In the genomic region with DNA sequence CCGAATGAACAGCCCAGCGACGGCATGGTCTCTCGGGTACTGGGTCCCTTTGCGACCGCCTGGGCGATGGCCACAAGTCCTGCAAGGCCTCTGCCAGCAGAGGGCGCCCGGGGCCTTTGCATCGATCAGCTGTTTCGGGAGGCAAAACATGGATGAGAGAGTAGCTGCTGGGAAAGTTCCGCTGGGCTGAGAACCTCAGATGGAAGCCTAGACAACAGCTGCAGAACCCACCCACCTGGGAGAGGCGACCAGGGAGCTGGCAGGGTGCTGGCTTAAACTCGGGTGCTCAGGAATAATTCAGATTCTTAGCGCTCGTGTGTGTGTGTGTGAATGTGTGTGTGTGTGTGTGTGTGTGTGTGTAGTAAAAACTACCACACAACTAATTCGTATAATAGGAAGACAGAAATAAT, we compare ENCODE assay signal across 1 cellular context.
TF ChIP-seq lines count a peak whose summit lies in the region.

No MANE protein-coding gene starts in this region.

TF ChIP-seq in GM12878, 131 proteins besides CTCF, POLR2A, EP300 and RAD21 (continued from another document):
- TF ChIP-seq MAX (IDR thresholded peaks at IDR 0.05; ENCODE audit: low read depth, low read length) (no peak), YY1 (IDR thresholded peaks at IDR 0.05; ENCODE audit: low read depth, low read length) (peak; percentile 82), GABPA (IDR thresholded peaks at IDR 0.05; ENCODE audit: low read depth) (no peak), SMC3 (IDR thresholded peaks at IDR 0.05; ENCODE audit: borderline replicate concordance, low read length) (peak; percentile 86), EED (IDR thresholded peaks at IDR 0.05; ENCODE audit: low read depth) (peak; percentile 44; the same call in 1 of the 2 replicates), CBX5 (IDR thresholded peaks at IDR 0.05; ENCODE audit: low read depth) (0 out of 2 replicates have a peak, but pooled peaks have one; percentile 18), ZBTB11 (CRISPR knock-in tag; IDR thresholded peaks at IDR 0.05) (no peak), YBX1 (IDR thresholded peaks at IDR 0.05) (no peak), HDAC6 (IDR thresholded peaks at IDR 0.05; ENCODE audit: unreplicated experiment) (no peak), MTA3 (IDR thresholded peaks at IDR 0.05; ENCODE audit: borderline replicate concordance, low read length) (no peak), TARDBP (IDR thresholded peaks at IDR 0.05; ENCODE audit: borderline replicate concordance) (no peak), NR2C1 (IDR thresholded peaks at IDR 0.05) (no peak), STAT1 (conservative IDR thresholded peaks at IDR 0.05) (no peak), TCF12 (IDR thresholded peaks at IDR 0.05; ENCODE audit: low read depth, low read length) (0 out of 2 replicates have a peak, but pooled peaks have one; percentile 31), ZBTB4 (CRISPR knock-in tag; IDR thresholded peaks at IDR 0.05) (no peak), SP1 (IDR thresholded peaks at IDR 0.05; ENCODE audit: low read depth, low read length) (no peak), RFX5 (IDR thresholded peaks at IDR 0.05; ENCODE audit: low read depth, low read length) (no peak), CUX1 (IDR thresholded peaks at IDR 0.05; ENCODE audit: insufficient replicate concordance, low read depth, low read length) (no peak)
- TF ChIP-seq, protein P1, sequence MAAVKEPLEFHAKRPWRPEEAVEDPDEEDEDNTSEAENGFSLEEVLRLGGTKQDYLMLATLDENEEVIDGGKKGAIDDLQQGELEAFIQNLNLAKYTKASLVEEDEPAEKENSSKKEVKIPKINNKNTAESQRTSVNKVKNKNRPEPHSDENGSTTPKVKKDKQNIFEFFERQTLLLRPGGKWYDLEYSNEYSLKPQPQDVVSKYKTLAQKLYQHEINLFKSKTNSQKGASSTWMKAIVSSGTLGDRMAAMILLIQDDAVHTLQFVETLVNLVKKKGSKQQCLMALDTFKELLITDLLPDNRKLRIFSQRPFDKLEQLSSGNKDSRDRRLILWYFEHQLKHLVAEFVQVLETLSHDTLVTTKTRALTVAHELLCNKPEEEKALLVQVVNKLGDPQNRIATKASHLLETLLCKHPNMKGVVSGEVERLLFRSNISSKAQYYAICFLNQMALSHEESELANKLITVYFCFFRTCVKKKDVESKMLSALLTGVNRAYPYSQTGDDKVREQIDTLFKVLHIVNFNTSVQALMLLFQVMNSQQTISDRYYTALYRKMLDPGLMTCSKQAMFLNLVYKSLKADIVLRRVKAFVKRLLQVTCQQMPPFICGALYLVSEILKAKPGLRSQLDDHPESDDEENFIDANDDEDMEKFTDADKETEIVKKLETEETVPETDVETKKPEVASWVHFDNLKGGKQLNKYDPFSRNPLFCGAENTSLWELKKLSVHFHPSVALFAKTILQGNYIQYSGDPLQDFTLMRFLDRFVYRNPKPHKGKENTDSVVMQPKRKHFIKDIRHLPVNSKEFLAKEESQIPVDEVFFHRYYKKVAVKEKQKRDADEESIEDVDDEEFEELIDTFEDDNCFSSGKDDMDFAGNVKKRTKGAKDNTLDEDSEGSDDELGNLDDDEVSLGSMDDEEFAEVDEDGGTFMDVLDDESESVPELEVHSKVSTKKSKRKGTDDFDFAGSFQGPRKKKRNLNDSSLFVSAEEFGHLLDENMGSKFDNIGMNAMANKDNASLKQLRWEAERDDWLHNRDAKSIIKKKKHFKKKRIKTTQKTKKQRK (IDR thresholded peaks at IDR 0.05; ENCODE audit: low read depth, low read length): no peak
- TF ChIP-seq, protein P2, sequence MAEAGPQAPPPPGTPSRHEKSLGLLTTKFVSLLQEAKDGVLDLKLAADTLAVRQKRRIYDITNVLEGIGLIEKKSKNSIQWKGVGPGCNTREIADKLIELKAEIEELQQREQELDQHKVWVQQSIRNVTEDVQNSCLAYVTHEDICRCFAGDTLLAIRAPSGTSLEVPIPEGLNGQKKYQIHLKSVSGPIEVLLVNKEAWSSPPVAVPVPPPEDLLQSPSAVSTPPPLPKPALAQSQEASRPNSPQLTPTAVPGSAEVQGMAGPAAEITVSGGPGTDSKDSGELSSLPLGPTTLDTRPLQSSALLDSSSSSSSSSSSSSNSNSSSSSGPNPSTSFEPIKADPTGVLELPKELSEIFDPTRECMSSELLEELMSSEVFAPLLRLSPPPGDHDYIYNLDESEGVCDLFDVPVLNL (IDR thresholded peaks at IDR 0.05; ENCODE audit: low read depth, low read length): no peak
- TF ChIP-seq, protein P3, sequence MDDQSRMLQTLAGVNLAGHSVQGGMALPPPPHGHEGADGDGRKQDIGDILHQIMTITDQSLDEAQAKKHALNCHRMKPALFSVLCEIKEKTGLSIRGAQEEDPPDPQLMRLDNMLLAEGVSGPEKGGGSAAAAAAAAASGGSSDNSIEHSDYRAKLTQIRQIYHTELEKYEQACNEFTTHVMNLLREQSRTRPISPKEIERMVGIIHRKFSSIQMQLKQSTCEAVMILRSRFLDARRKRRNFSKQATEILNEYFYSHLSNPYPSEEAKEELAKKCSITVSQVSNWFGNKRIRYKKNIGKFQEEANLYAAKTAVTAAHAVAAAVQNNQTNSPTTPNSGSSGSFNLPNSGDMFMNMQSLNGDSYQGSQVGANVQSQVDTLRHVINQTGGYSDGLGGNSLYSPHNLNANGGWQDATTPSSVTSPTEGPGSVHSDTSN (IDR thresholded peaks at IDR 0.05; ENCODE audit: insufficient replicate concordance, low read depth, low read length): no peak
